10 cellular contexts compared by ENCODE assay signal in the genomic region with DNA sequence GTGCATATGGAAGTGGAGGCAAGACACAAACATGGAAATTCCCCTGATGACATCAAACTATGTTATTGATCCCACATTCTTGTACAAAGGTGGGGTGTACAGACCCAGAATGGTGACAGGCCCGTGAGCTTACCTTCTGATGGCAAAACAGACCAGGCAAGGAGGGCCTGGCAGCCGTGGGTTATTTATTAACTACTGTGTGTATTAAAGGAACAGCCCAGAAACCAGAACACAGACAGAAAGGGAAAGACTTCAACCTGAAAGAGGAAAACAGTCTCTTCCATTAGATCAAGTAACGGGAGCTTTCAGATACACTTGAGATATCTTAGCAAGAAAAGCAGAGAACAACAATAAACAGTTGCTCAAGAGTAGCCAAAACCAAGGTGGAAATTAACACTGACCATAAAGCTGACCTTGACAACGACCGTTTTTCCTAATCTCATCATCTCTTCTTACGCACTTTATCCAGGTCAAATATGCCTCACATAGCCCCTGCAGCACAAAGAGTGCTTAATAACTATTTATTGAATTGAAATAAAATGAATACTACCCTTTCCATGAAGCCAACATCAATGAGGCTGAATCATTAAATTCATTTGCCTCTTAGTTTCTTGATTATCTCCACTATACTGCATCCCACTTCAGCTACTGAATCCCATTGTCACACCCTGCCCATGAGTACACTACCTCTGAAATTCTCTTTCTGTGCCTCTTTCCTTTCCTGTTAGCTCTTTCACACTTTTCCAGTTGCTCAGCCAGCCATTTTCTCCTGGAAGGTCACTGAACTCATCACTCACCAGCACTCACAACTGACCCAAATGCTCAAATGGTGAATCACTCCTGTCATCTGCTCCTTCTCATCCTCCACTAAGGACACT.
A peak's percentile ranks its signal among the peaks of the same experiment; 100 is the strongest.
DNase-seq lines count a peak whose midpoint lies in the region; ATAC-seq and TF ChIP-seq lines count a peak whose summit lies in the region.
"Had no signal": no experiment of that assay in that cellular context is flagged by ENCODE, and none has a peak within 500 bp of the region (broad histone marks: within the 10 kb centered on the region; RNA-seq: fewer than 3 reads in every experiment).

No MANE protein-coding gene starts in this region.

- H3K36me3 Mint-ChIP-seq in mesothelial cell of epicardium, result peaks cover 26% of the 10 kb centered on the region

- H3K27ac ChIP-seq in epithelial cell of prostate, result peak overlapping the region; percentile 2

- H3K4me3 ChIP-seq in AG10803 (ENCODE audit: low read length) (no peak overlapping the region), MG63 (no peak overlapping the region)

- H3K9me3 ChIP-seq in MG63, result 0 out of 2 replicates have a peak, but pooled peaks cover 2% of the 10 kb centered on the region

- DNase-seq in AG10803 (ENCODE audit: low read depth), result peak; percentile 91
- peak; percentile 77 for DNase-seq in MG63
- peak; percentile 50 for DNase-seq in epithelial cell of prostate (ENCODE audit: low read depth, low spot score)
- DNase-seq in mesothelial cell of epicardium (ENCODE audit: low spot score in 2 of 2, unreplicated experiment in 2 of 2), result no peak
- no peak for DNase-seq in GM10266 (ENCODE audit: extremely low spot score)
- no peak for DNase-seq in NCI-H1694 (lab: John Stamatoyannopoulos, UW)
- no peak for DNase-seq in middle frontal gyrus (ENCODE audit: extremely low spot score, low spot score)
- DNase-seq: activated CD4-positive, alpha-beta T cell treated with anti-CD3 and anti-CD28 coated beads, Interleukin-2, amount 50 U/mL, for 1 hour; NCI-H2029 had no signal

- no peak for ATAC-seq in HG02970 (IDR thresholded peaks at IDR 0.05; ENCODE audit: low FRiP score, unreplicated experiment)

- H3K27me3 Mint-ChIP-seq in mesothelial cell of epicardium (ENCODE audit: low read depth), result no peaks in the 10 kb centered on the region

- peak overlapping the region; percentile 74 for H3K27ac Mint-ChIP-seq in mesothelial cell of epicardium

- H3K36me3 ChIP-seq in MG63, result no peaks in the 10 kb centered on the region

- no peaks in the 10 kb centered on the region for H3K27me3 ChIP-seq in MG63

- H3K4me3 Mint-ChIP-seq in mesothelial cell of epicardium, result no peak overlapping the region

- peaks cover 17% of the 10 kb centered on the region for H3K4me1 Mint-ChIP-seq in mesothelial cell of epicardium

- TF ChIP-seq CTCF in AG10803 (conservative IDR thresholded peaks at IDR 0.05; ENCODE audit: low read length) (no peak), mesothelial cell of epicardium (IDR thresholded peaks at IDR 0.05; ENCODE audit: unreplicated experiment) (no peak), GM10266 (IDR thresholded peaks at IDR 0.05; ENCODE audit: control insufficient read depth, insufficient read depth, low read depth, missing control alignments) (no peak)

- peaks cover 11% of the 10 kb centered on the region for H3K9me3 Mint-ChIP-seq in mesothelial cell of epicardium

Comparison
In these comparisons a context has a peak if more than half of its experiments do, and no peak if none do; other contexts are left out.
1. DNase-seq: peak in AG10803 (single experiment), MG63 (single experiment) and epithelial cell of prostate (single experiment); none in mesothelial cell of epicardium (0 of 2), GM10266 (single experiment), NCI-H1694 (single experiment) and middle frontal gyrus (single experiment).